Comparison of ENCODE assay signal across 8 cellular contexts in the genomic region with DNA sequence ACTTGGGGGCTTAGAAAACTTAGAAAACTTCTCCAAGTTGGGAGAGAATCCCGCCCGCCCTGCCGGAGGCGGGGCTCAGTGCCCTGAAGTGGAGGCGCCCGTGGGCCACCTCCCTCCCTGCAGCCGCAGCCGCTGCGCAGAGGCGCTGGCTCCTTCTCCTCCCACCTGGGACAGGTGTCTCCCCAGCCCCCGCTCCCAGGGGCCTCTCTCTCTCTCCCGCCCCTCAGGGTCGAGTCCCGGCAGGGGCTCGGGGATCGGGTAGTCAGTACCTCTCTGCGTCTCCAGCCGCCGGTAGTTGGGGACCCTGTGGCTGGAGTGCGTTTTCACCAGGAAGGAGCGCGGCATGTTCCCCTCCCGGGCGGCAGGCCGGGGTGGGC. TPM values are rescaled to one million over a fixed set of nuclear protein-coding genes. Genes with fewer than 3 reads are reported as not detected.
DNase-seq lines count a peak whose midpoint lies in the region; ATAC-seq and TF ChIP-seq lines count a peak whose summit lies in the region.

No MANE protein-coding gene starts in this region.

- DNase-seq in NCI-H2029 (lab: John Stamatoyannopoulos, UW): peak; percentile 35
- no peak for DNase-seq in NCI-H2029 treated with DMSO at 0.1 percent for 48 hours (lab: John Stamatoyannopoulos, UW)
- DNase-seq in T-helper 9 cell: peak; percentile 44
- no peak for DNase-seq in esophagus muscularis mucosa (ENCODE audit: extremely low spot score)
- DNase-seq in ovary: no peak
- no peak for DNase-seq in G401 (ENCODE audit: low spot score)

- TF ChIP-seq CTCF in esophagus muscularis mucosa (IDR thresholded peaks at IDR 0.05) (no peak), ovary (IDR thresholded peaks at IDR 0.05) (no peak)

- in situ Hi-C loops in G401 (cut with HindIII; ENCODE audit: low sequenced_read_pairs): no loop called here

- H3K36me3 ChIP-seq in esophagus muscularis mucosa: no peaks in the 10 kb centered on the region
- H3K36me3 ChIP-seq in ovary: no peaks in the 10 kb centered on the region

- H3K4me3 ChIP-seq in esophagus muscularis mucosa (peak overlapping the region; percentile 51 to 65 (median 52)), ovary (peak overlapping the region; percentile 23)

- ATAC-seq in HG03139 (IDR thresholded peaks at IDR 0.05; ENCODE audit: unreplicated experiment) (peak; percentile 19), GM19395 (IDR thresholded peaks at IDR 0.05; ENCODE audit: unreplicated experiment) (no peak)

- no CpG with 5 or more reads among the region's 25 CpGs for WGBS in esophagus muscularis mucosa
- 0 to 1% (median 0%) methylated on average over 9 to 25 of the region's 25 CpGs for WGBS in ovary, 3 donors

- H3K27ac ChIP-seq in esophagus muscularis mucosa (replicated peaks in 1 of 4): peak overlapping the region in 1 of 4 donors; percentile 23
- no peak overlapping the region for H3K27ac ChIP-seq in ovary

- no peak for TF ChIP-seq EP300 in esophagus muscularis mucosa (IDR thresholded peaks at IDR 0.05)
- TF ChIP-seq EP300 in ovary (IDR thresholded peaks at IDR 0.05): no peak

- H3K27me3 ChIP-seq in esophagus muscularis mucosa (peaks cover 0 to 97% (median 70%) of the 10 kb centered on the region in 4 donors), ovary (peaks cover 5% of the 10 kb centered on the region)

- no peak for TF ChIP-seq POLR2A in esophagus muscularis mucosa (IDR thresholded peaks at IDR 0.05; ENCODE audit: low read depth)
- TF ChIP-seq POLR2A in ovary (IDR thresholded peaks at IDR 0.05): no peak

- H3K9me3 ChIP-seq in esophagus muscularis mucosa: no peaks in the 10 kb centered on the region
- no peaks in the 10 kb centered on the region for H3K9me3 ChIP-seq in ovary

- intact Hi-C loops in esophagus muscularis mucosa (cut with DNase I): no loop called here
- intact Hi-C loops in ovary (cut with DNase I): no loop called here

- peaks cover 29 to 31% (median 30%) of the 10 kb centered on the region in 4 donors for H3K4me1 ChIP-seq in esophagus muscularis mucosa
- peaks cover 2% of the 10 kb centered on the region for H3K4me1 ChIP-seq in ovary (ENCODE audit: insufficient read depth)

RNA-seq across cellular contexts. Expression of a gene that starts 0.3 kb away (rescaled TPM):
- under 1 TPM; 0.26 to 0.83 (median 0.59) TPM for total RNA-seq in esophagus muscularis mucosa
- 1 to 10 TPM in 1 of 7 donors, under 1 TPM in 3, not detected in 3; 0.12 to 1.0 (median 0.25) TPM for total RNA-seq in ovary
- polyA plus RNA-seq in ovary: under 1 TPM in 1 of 2 donors, not detected in 1; 0.28 TPM
- 0.18 and 0.88 TPM in 2 replicates for total RNA-seq in G401 (2014; rRNA removed; shearing (Covaris generic))

RNA-seq across cellular contexts. Expression of a gene that starts 20.2 kb away (rescaled TPM):
- total RNA-seq in esophagus muscularis mucosa: 10 to 100 TPM; 23.3 to 33.5 (median 27.5) TPM
- 10 to 100 TPM; 17.3 to 26.5 (median 22.2) TPM for total RNA-seq in ovary
- 10 to 100 TPM in 1 of 2 donors, 1 to 10 TPM in 1; 4.7 to 14.0 TPM for polyA plus RNA-seq in ovary
- 22.3 and 31.3 TPM in 2 replicates for total RNA-seq in G401 (2014; rRNA removed; shearing (Covaris generic))

RNA-seq across cellular contexts. Expression of a gene that starts 20.3 kb away (rescaled TPM):
- total RNA-seq in esophagus muscularis mucosa (10 to 100 TPM in 2 of 4 donors, 1 to 10 TPM in 2; 8.9 to 14.7 (median 10.3) TPM), ovary (10 to 100 TPM in 6 of 7 donors, 1 to 10 TPM in 1; 8.2 to 36.5 (median 20.5) TPM)
- 10 to 100 TPM in 1 of 2 donors, under 1 TPM in 1; 0.45 to 12.9 TPM for polyA plus RNA-seq in ovary
- total RNA-seq in G401 (2014; rRNA removed; shearing (Covaris generic)): 14.7 and 21.8 TPM in 2 replicates

RNA-seq across cellular contexts. Expression of a gene that starts 23.2 kb away (rescaled TPM):
- 10 to 100 TPM; 27.0 to 32.4 (median 29.3) TPM for total RNA-seq in esophagus muscularis mucosa
- total RNA-seq in ovary: 100 to 1,000 TPM in 1 of 7 donors, 10 to 100 TPM in 5, 1 to 10 TPM in 1; 9.1 to 135 (median 20.9) TPM
- polyA plus RNA-seq in ovary: 10 to 100 TPM in 1 of 2 donors, 1 to 10 TPM in 1; 9.2 to 22.6 TPM
- 48.9 and 63.5 TPM in 2 replicates for total RNA-seq in G401 (2014; rRNA removed; shearing (Covaris generic))

RNA-seq across cellular contexts. Expression of a gene that starts 35.2 kb away (rescaled TPM):
- total RNA-seq in esophagus muscularis mucosa: 100 to 1,000 TPM in 2 of 4 donors, 10 to 100 TPM in 2; 46.5 to 156 (median 99.2) TPM
- 100 to 1,000 TPM in 1 of 7 donors, 10 to 100 TPM in 6; 17.5 to 244 (median 63.0) TPM for total RNA-seq in ovary
- polyA plus RNA-seq in ovary: 10 to 100 TPM in 1 of 2 donors, 1 to 10 TPM in 1; 6.5 to 51.5 TPM
- 299 and 403 TPM in 2 replicates for total RNA-seq in G401 (2014; rRNA removed; shearing (Covaris generic))

Comparison
In these comparisons a context has a peak if more than half of its experiments do, and no peak if none do; other contexts are left out.
1. DNase-seq: peak in NCI-H2029 (single experiment) and T-helper 9 cell (single experiment); none in NCI-H2029 treated with DMSO at 0.1 percent for 48 hours (single experiment), esophagus muscularis mucosa (single experiment), ovary (0 of 5) and G401 (single experiment).